1 cellular context compared by ENCODE assay signal in genomic region chr2:96538487-96539214, GRCh38.
TF ChIP-seq lines count a peak whose summit lies in the region.

No MANE protein-coding gene starts in this region.

TF ChIP-seq in HepG2, 621 proteins besides CTCF, POLR2A, EP300 and RAD21 (continued from another document and continues in another):
- TF ChIP-seq REXO4 (CRISPR knock-in tag; IDR thresholded peaks at IDR 0.05; ENCODE audit: borderline replicate concordance) (no peak), THYN1 (CRISPR knock-in tag; IDR thresholded peaks at IDR 0.05; ENCODE audit: borderline replicate concordance, low read depth) (no peak), ZNF331 (CRISPR knock-in tag; IDR thresholded peaks at IDR 0.05) (peak; percentile 75; the same call in 1 of the 2 replicates), HNRNPL (IDR thresholded peaks at IDR 0.05; ENCODE audit: low read depth, low read length) (no peak), PHB2 (IDR thresholded peaks at IDR 0.05; ENCODE audit: partially characterized antibody) (no peak), TAF1 (CRISPR knock-in tag; IDR thresholded peaks at IDR 0.05) (no peak), YY1 (IDR thresholded peaks at IDR 0.05; ENCODE audit: insufficient read depth, insufficient replicate concordance, low read depth, low read length) (peak; percentile 25), ZNF296 (CRISPR knock-in tag; conservative IDR thresholded peaks at IDR 0.05) (peak; percentile 32; the same call in 1 of the 2 replicates), ATF7 (IDR thresholded peaks at IDR 0.05) (no peak), ATF7 (CRISPR knock-in tag; IDR thresholded peaks at IDR 0.05) (no peak), ZXDC (CRISPR knock-in tag; IDR thresholded peaks at IDR 0.05) (no peak), ARHGAP35 (CRISPR knock-in tag; IDR thresholded peaks at IDR 0.05; ENCODE audit: borderline replicate concordance) (no peak), ZSCAN12 (CRISPR knock-in tag; IDR thresholded peaks at IDR 0.05) (no peak), ZNF230 (CRISPR knock-in tag; IDR thresholded peaks at IDR 0.05) (peak; percentile 50; the same call in 1 of the 2 replicates), ZNF883 (CRISPR knock-in tag; IDR thresholded peaks at IDR 0.05; ENCODE audit: not compliant biosample characterization) (peak; percentile 75), PAF1 (CRISPR knock-in tag; IDR thresholded peaks at IDR 0.05) (no peak), GPN1 (CRISPR knock-in tag; IDR thresholded peaks at IDR 0.05; ENCODE audit: borderline replicate concordance) (no peak), IKZF4 (CRISPR knock-in tag; IDR thresholded peaks at IDR 0.05; ENCODE audit: borderline replicate concordance, low read depth, not compliant biosample characterization) (no peak), ASH2L (IDR thresholded peaks at IDR 0.05; ENCODE audit: insufficient read length, low read depth, low read length) (peak; percentile 26), PHF8 (CRISPR knock-in tag; IDR thresholded peaks at IDR 0.05) (no peak), HDAC1 (CRISPR knock-in tag; IDR thresholded peaks at IDR 0.05) (no peak), ZNF354B (CRISPR knock-in tag; IDR thresholded peaks at IDR 0.05) (no peak), MLLT10 (CRISPR knock-in tag; IDR thresholded peaks at IDR 0.05) (no peak), ATRX (CRISPR knock-in tag; IDR thresholded peaks at IDR 0.05; ENCODE audit: borderline replicate concordance) (no peak), DDIT3 (CRISPR knock-in tag; IDR thresholded peaks at IDR 0.05) (no peak), ZNF792 (CRISPR knock-in tag; IDR thresholded peaks at IDR 0.05) (no peak), PAX8 (CRISPR knock-in tag; IDR thresholded peaks at IDR 0.05; ENCODE audit: borderline replicate concordance) (no peak), BHLHE40 (IDR thresholded peaks at IDR 0.05; ENCODE audit: low read length) (0 out of 2 replicates have a peak, but pooled peaks have one; percentile 34), BCL3 (CRISPR knock-in tag; IDR thresholded peaks at IDR 0.05) (no peak), HOXA3 (CRISPR knock-in tag; IDR thresholded peaks at IDR 0.05) (0 out of 2 replicates have a peak, but pooled peaks have one; percentile 24), KLF13 (CRISPR knock-in tag; IDR thresholded peaks at IDR 0.05) (no peak), TEAD2 (CRISPR knock-in tag; IDR thresholded peaks at IDR 0.05) (no peak), ZNF687 (CRISPR knock-in tag; IDR thresholded peaks at IDR 0.05) (peak; percentile 65), SAP130 (CRISPR knock-in tag; IDR thresholded peaks at IDR 0.05; ENCODE audit: low read depth) (peak; percentile 56), ZBTB26 (CRISPR knock-in tag; IDR thresholded peaks at IDR 0.05; ENCODE audit: borderline replicate concordance) (no peak), TEAD3 (CRISPR knock-in tag; optimal IDR thresholded peaks at IDR 0.05; ENCODE audit: borderline replicate concordance) (no peak), SOX6 (IDR thresholded peaks at IDR 0.05) (no peak), SOX6 (CRISPR knock-in tag; IDR thresholded peaks at IDR 0.05) (peak; percentile 59), NCOA2 (CRISPR knock-in tag; IDR thresholded peaks at IDR 0.05) (no peak)
- TF ChIP-seq, protein P1, sequence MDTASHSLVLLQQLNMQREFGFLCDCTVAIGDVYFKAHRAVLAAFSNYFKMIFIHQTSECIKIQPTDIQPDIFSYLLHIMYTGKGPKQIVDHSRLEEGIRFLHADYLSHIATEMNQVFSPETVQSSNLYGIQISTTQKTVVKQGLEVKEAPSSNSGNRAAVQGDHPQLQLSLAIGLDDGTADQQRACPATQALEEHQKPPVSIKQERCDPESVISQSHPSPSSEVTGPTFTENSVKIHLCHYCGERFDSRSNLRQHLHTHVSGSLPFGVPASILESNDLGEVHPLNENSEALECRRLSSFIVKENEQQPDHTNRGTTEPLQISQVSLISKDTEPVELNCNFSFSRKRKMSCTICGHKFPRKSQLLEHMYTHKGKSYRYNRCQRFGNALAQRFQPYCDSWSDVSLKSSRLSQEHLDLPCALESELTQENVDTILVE (CRISPR knock-in tag; IDR thresholded peaks at IDR 0.05): 0 out of 2 replicates have a peak, but pooled peaks have one; percentile 17
- TF ChIP-seq, protein P2, sequence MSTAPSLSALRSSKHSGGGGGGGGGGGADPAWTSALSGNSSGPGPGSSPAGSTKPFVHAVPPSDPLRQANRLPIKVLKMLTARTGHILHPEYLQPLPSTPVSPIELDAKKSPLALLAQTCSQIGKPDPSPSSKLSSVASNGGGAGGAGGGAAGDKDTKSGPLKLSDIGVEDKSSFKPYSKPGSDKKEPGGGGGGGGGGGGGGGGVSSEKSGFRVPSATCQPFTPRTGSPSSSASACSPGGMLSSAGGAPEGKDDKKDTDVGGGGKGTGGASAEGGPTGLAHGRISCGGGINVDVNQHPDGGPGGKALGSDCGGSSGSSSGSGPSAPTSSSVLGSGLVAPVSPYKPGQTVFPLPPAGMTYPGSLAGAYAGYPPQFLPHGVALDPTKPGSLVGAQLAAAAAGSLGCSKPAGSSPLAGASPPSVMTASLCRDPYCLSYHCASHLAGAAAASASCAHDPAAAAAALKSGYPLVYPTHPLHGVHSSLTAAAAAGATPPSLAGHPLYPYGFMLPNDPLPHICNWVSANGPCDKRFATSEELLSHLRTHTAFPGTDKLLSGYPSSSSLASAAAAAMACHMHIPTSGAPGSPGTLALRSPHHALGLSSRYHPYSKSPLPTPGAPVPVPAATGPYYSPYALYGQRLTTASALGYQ (CRISPR knock-in tag; IDR thresholded peaks at IDR 0.05): no peak
- TF ChIP-seq, protein P3, sequence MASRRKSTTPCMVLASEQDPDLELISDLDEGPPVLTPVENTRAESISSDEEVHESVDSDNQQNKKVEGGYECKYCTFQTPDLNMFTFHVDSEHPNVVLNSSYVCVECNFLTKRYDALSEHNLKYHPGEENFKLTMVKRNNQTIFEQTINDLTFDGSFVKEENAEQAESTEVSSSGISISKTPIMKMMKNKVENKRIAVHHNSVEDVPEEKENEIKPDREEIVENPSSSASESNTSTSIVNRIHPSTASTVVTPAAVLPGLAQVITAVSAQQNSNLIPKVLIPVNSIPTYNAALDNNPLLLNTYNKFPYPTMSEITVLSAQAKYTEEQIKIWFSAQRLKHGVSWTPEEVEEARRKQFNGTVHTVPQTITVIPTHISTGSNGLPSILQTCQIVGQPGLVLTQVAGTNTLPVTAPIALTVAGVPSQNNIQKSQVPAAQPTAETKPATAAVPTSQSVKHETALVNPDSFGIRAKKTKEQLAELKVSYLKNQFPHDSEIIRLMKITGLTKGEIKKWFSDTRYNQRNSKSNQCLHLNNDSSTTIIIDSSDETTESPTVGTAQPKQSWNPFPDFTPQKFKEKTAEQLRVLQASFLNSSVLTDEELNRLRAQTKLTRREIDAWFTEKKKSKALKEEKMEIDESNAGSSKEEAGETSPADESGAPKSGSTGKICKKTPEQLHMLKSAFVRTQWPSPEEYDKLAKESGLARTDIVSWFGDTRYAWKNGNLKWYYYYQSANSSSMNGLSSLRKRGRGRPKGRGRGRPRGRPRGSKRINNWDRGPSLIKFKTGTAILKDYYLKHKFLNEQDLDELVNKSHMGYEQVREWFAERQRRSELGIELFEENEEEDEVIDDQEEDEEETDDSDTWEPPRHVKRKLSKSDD (CRISPR knock-in tag; IDR thresholded peaks at IDR 0.05; ENCODE audit: low read depth): no peak
- TF ChIP-seq, protein P4, sequence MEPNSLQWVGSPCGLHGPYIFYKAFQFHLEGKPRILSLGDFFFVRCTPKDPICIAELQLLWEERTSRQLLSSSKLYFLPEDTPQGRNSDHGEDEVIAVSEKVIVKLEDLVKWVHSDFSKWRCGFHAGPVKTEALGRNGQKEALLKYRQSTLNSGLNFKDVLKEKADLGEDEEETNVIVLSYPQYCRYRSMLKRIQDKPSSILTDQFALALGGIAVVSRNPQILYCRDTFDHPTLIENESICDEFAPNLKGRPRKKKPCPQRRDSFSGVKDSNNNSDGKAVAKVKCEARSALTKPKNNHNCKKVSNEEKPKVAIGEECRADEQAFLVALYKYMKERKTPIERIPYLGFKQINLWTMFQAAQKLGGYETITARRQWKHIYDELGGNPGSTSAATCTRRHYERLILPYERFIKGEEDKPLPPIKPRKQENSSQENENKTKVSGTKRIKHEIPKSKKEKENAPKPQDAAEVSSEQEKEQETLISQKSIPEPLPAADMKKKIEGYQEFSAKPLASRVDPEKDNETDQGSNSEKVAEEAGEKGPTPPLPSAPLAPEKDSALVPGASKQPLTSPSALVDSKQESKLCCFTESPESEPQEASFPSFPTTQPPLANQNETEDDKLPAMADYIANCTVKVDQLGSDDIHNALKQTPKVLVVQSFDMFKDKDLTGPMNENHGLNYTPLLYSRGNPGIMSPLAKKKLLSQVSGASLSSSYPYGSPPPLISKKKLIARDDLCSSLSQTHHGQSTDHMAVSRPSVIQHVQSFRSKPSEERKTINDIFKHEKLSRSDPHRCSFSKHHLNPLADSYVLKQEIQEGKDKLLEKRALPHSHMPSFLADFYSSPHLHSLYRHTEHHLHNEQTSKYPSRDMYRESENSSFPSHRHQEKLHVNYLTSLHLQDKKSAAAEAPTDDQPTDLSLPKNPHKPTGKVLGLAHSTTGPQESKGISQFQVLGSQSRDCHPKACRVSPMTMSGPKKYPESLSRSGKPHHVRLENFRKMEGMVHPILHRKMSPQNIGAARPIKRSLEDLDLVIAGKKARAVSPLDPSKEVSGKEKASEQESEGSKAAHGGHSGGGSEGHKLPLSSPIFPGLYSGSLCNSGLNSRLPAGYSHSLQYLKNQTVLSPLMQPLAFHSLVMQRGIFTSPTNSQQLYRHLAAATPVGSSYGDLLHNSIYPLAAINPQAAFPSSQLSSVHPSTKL (CRISPR knock-in tag; IDR thresholded peaks at IDR 0.05): peak; percentile 42; the same call in 1 of the 2 replicates
- TF ChIP-seq, protein P5, sequence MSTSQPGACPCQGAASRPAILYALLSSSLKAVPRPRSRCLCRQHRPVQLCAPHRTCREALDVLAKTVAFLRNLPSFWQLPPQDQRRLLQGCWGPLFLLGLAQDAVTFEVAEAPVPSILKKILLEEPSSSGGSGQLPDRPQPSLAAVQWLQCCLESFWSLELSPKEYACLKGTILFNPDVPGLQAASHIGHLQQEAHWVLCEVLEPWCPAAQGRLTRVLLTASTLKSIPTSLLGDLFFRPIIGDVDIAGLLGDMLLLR (CRISPR knock-in tag; IDR thresholded peaks at IDR 0.05): no peak
